10 cellular contexts compared by ENCODE assay signal in genomic region chr5:60810438-60811085, GRCh38. TPM values are rescaled to one million over a fixed set of nuclear protein-coding genes. Genes with fewer than 3 reads are reported as not detected.
DNase-seq lines count a peak whose midpoint lies in the region; ATAC-seq and TF ChIP-seq lines count a peak whose summit lies in the region.
"Had no signal": no experiment of that assay in that cellular context is flagged by ENCODE, and none has a peak within 500 bp of the region (broad histone marks: within the 10 kb centered on the region; RNA-seq: fewer than 3 reads in every experiment).

No MANE protein-coding gene starts in this region.

- H3K4me1 ChIP-seq in adipocyte (ENCODE audit: control insufficient read depth, insufficient read depth, low read length) (no peaks in the 10 kb centered on the region), right atrium auricular region (no peaks in the 10 kb centered on the region), OCI-LY7 (ENCODE audit: insufficient read depth, low read length, poor library complexity, severe bottlenecking) (no peaks in the 10 kb centered on the region)
- H3K4me1 ChIP-seq: SJCRH30 had no signal

- H3K4me2 ChIP-seq in OCI-LY7 (ENCODE audit: low read length) = no peak overlapping the region

- H3K36me3 ChIP-seq in adipocyte (ENCODE audit: control insufficient read depth, insufficient read depth, low read length, severe bottlenecking) = no peaks in the 10 kb centered on the region
- no peaks in the 10 kb centered on the region for H3K36me3 ChIP-seq in right atrium auricular region
- H3K36me3 ChIP-seq in OCI-LY7 (ENCODE audit: insufficient read depth, low read length) = no peaks in the 10 kb centered on the region
- H3K36me3 ChIP-seq: SJCRH30 had no signal

- no peaks in the 10 kb centered on the region for H3K9me3 ChIP-seq in adipocyte (ENCODE audit: control insufficient read depth, low read length)
- H3K9me3 ChIP-seq in right atrium auricular region = no peaks in the 10 kb centered on the region
- no peaks in the 10 kb centered on the region for H3K9me3 ChIP-seq in OCI-LY7 (ENCODE audit: low read length)
- H3K9me3 ChIP-seq: SJCRH30 had no signal

- peak; percentile 6 for DNase-seq in adipocyte (ENCODE audit: low read depth)
- DNase-seq in renal cortical epithelial cell (ENCODE audit: low read depth) = peak; percentile 97
- DNase-seq in right atrium auricular region (ENCODE audit: low spot score) = no peak
- DNase-seq in COR-L47 (lab: John Stamatoyannopoulos, UW) = no peak
- no peak for DNase-seq in OCI-LY7 (ENCODE audit: low spot score)
- DNase-seq in MV-4-11 (lab: John Stamatoyannopoulos, UW) = no peak
- DNase-seq: effector CD4-positive, alpha-beta T cell; SJCRH30 had no signal

- intact Hi-C loops in OCI-LY7 (cut with micrococcal nuclease; ENCODE audit: unreplicated experiment) = no loop called here

- ATAC-seq in GM19351 (IDR thresholded peaks at IDR 0.05; ENCODE audit: unreplicated experiment) = peak; percentile 69
- peak; percentile 85 for ATAC-seq in HG03064 (IDR thresholded peaks at IDR 0.05; ENCODE audit: low read depth, unreplicated experiment)

- TF ChIP-seq CTCF in right atrium auricular region (IDR thresholded peaks at IDR 0.05) = no peak
- TF ChIP-seq CTCF in OCI-LY7 (conservative IDR thresholded peaks at IDR 0.05; ENCODE audit: low read length) = no peak

- H3K79me2 ChIP-seq in OCI-LY7 (ENCODE audit: insufficient read depth, low read depth, low read length) = no peaks in the 10 kb centered on the region

- no peak overlapping the region for H3K9ac ChIP-seq in adipocyte (ENCODE audit: low read length)

- H4K20me1 ChIP-seq in OCI-LY7 (ENCODE audit: insufficient read depth, low read length) = no peaks in the 10 kb centered on the region

- H3K27me3 ChIP-seq in adipocyte (replicated peaks; ENCODE audit: control insufficient read depth, insufficient read depth, low read length) (peaks cover 5% of the 10 kb centered on the region), right atrium auricular region (no peaks in the 10 kb centered on the region)
- H3K27me3 ChIP-seq: SJCRH30 had no signal

- H3K4me3 ChIP-seq in adipocyte (ENCODE audit: low read length) (no peak overlapping the region), right atrium auricular region (no peak overlapping the region), OCI-LY7 (ENCODE audit: low read depth, low read length, poor library complexity, severe bottlenecking) (no peak overlapping the region)
- H3K4me3 ChIP-seq: SJCRH30 had no signal

- BruUV-seq in OCI-LY7 (replicated peaks; lab: Mats Ljungman, UMichigan) = no TSS peak

- H3K27ac ChIP-seq in right atrium auricular region = no peak overlapping the region
- no peak overlapping the region for H3K27ac ChIP-seq in OCI-LY7 (ENCODE audit: low read depth, low read length, poor library complexity, severe bottlenecking)
- H3K27ac ChIP-seq: SJCRH30 had no signal

- H2AFZ ChIP-seq in OCI-LY7 (ENCODE audit: low read length) = no peak overlapping the region

- POLR2A ChIA-PET in OCI-LY7 (lab: Charles Lee) = no interaction called here

- CTCF ChIA-PET in OCI-LY7 (lab: Charles Lee; ENCODE audit: unreplicated experiment) = no interaction called here

- H3K9me2 ChIP-seq in OCI-LY7 (ENCODE audit: insufficient read depth, low read length) = no peaks in the 10 kb centered on the region

RNA-seq across cellular contexts. Expression of gene ELOVL7, which starts 33.5 kb away (rescaled TPM):
- total RNA-seq in renal cortical epithelial cell (17.5 and 27.3 TPM in 2 replicates), right atrium auricular region (1 to 10 TPM in 1 of 2 donors, under 1 TPM in 1; 0.43 to 1.5 TPM), OCI-LY7 (2022) (not detected in 2 replicates)
- total RNA-seq in OCI-LY7 (2014; rRNA removed; shearing (Covaris generic)) = 0.03 TPM in 1 of 2 replicates, not detected in the other

Comparison
In these comparisons a context has a peak if more than half of its experiments do, and no peak if none do; other contexts are left out.
1. DNase-seq: peak in adipocyte (single experiment) and renal cortical epithelial cell (single experiment); none in right atrium auricular region (single experiment), COR-L47 (single experiment), OCI-LY7 (single experiment) and MV-4-11 (single experiment).